Comparison of ENCODE assay signal across 19 cellular contexts in genomic region chr15:67685716-67686115, GRCh38.
DNase-seq lines count a peak whose midpoint lies in the region; ATAC-seq, FAIRE-seq and TF ChIP-seq lines count a peak whose summit lies in the region.
"Had no signal": no experiment of that assay in that cellular context is flagged by ENCODE, and none has a peak within 500 bp of the region (broad histone marks: within the 10 kb centered on the region; RNA-seq: fewer than 3 reads in every experiment).

No MANE protein-coding gene starts in this region.

- H2AFZ ChIP-seq in HepG2 (ENCODE audit: low read length), result no peak overlapping the region
- H2AFZ ChIP-seq in IMR-90 (replicated peaks; ENCODE audit: low read length, poor library complexity), result no peak overlapping the region
- no peak overlapping the region for H2AFZ ChIP-seq in K562 (ENCODE audit: low read depth, low read length)
- no peak overlapping the region for H2AFZ ChIP-seq in osteoblast (ENCODE audit: low read length)

- H3K27me3 ChIP-seq in HepG2 (ENCODE audit: control insufficient read depth in 1 of 2, insufficient read depth in 2 of 2, low read length in 2 of 2) (no peaks in the 10 kb centered on the region), right lobe of liver (no peaks in the 10 kb centered on the region), IMR-90 (ENCODE audit: control insufficient read depth, insufficient read depth, low read length) (no peaks in the 10 kb centered on the region), K562 (ENCODE audit: control insufficient read depth in 2 of 2, insufficient read depth in 2 of 2, low read length in 2 of 2) (no peaks in the 10 kb centered on the region), osteoblast (ENCODE audit: insufficient read depth, low read length) (no peaks in the 10 kb centered on the region), colonic mucosa (no peaks in the 10 kb centered on the region)
- H3K27me3 ChIP-seq: BE2C, BLaER1 had no signal

- no peak overlapping the region for H3K14ac ChIP-seq in IMR-90 (replicated peaks; ENCODE audit: low read depth, low read length)

- no peak for TF ChIP-seq EP300 in HepG2 (IDR thresholded peaks at IDR 0.05; ENCODE audit: low read depth in 2 of 2, low read length in 2 of 2)
- no peak for TF ChIP-seq EP300 in HepG2 (CRISPR knock-in tag; IDR thresholded peaks at IDR 0.05; ENCODE audit: borderline replicate concordance)
- no peak for TF ChIP-seq EP300 in K562 (IDR thresholded peaks at IDR 0.05; ENCODE audit: low read length)

- no peak overlapping the region for H4K5ac ChIP-seq in IMR-90 (ENCODE audit: low read depth, low read length)

- in situ Hi-C loops in HepG2 (cut with HindIII; ENCODE audit: extremely low pct_ligation_motif_present, low pct_unique_long_range_greater_than_20kb) (no loop called here), IMR-90 (cut with MboI; ENCODE audit: low sequenced_read_pairs) (no loop called here), K562 (cut with MboI) (no loop called here)

- H4K20me1 ChIP-seq in HepG2 (ENCODE audit: insufficient read depth, low read length), result no peaks in the 10 kb centered on the region
- H4K20me1 ChIP-seq in IMR-90 (ENCODE audit: insufficient read depth, low read length), result no peaks in the 10 kb centered on the region
- H4K20me1 ChIP-seq in K562 (replicated peaks; ENCODE audit: control insufficient read depth, insufficient read depth, low read length), result no peaks in the 10 kb centered on the region
- H4K20me1 ChIP-seq in osteoblast (ENCODE audit: insufficient read depth, low read length), result peaks cover 2% of the 10 kb centered on the region
- H4K20me1 ChIP-seq: BLaER1 had no signal

- H3K23ac ChIP-seq in IMR-90 (ENCODE audit: low read depth, low read length), result no peak overlapping the region

- no peak overlapping the region for H2BK5ac ChIP-seq in IMR-90 (ENCODE audit: low read depth, low read length, poor library complexity, severe bottlenecking)

- H3K4me2 ChIP-seq in HepG2 (ENCODE audit: low read depth, low read length) (no peak overlapping the region), IMR-90 (ENCODE audit: low read depth, low read length) (no peak overlapping the region), K562 (ENCODE audit: insufficient read depth, low read length) (no peak overlapping the region), osteoblast (ENCODE audit: insufficient read depth, low read length) (no peak overlapping the region)
- H3K4me2 ChIP-seq: BLaER1 had no signal

- no peak overlapping the region for H3K4ac ChIP-seq in IMR-90 (ENCODE audit: low read depth, low read length)

- BruUV-seq in HepG2 (replicated peaks; lab: Mats Ljungman, UMichigan) (no TSS peak), IMR-90 (replicated peaks; lab: Mats Ljungman, UMichigan) (no TSS peak), K562 (replicated peaks; lab: Mats Ljungman, UMichigan) (no TSS peak)

- H2AK5ac ChIP-seq in IMR-90 (ENCODE audit: low read depth, low read length), result no peak overlapping the region

- H3K27ac ChIP-seq in HepG2 (ENCODE audit: extremely low read length, insufficient read depth, low read length) (no peak overlapping the region), right lobe of liver (no peak overlapping the region), IMR-90 (ENCODE audit: insufficient read depth, low read length) (no peak overlapping the region), K562 (ENCODE audit: extremely low read depth, low read depth, low read length) (no peak overlapping the region), osteoblast (ENCODE audit: low read depth, low read length) (no peak overlapping the region), colonic mucosa (no peak overlapping the region)
- H3K27ac ChIP-seq: 22Rv1, BLaER1 had no signal

- no peak overlapping the region for H3K56ac ChIP-seq in IMR-90 (ENCODE audit: extremely low read depth, insufficient read depth, low read length)

- CTCF ChIA-PET in HepG2 (lab: Yijun Ruan, JAX; ENCODE audit: low intra/inter-chr PET ratio, low total read pairs), result no interaction called here
- CTCF ChIA-PET in IMR-90 (lab: Yijun Ruan, JAX), result no interaction called here
- CTCF ChIA-PET in K562 (lab: Yijun Ruan, JAX; ENCODE audit: low intra/inter-chr PET ratio), result no interaction called here

- H3K9me1 ChIP-seq in IMR-90 (ENCODE audit: insufficient read depth, low read length), result no peaks in the 10 kb centered on the region
- H3K9me1 ChIP-seq in K562 (ENCODE audit: control insufficient read depth, insufficient read depth, low read length), result no peaks in the 10 kb centered on the region

- no peak overlapping the region for H4K91ac ChIP-seq in IMR-90 (ENCODE audit: insufficient read depth, low read depth, low read length)

- dilution Hi-C loops in IMR-90 (cut with HindIII; ENCODE audit: low sequenced_read_pairs, unreplicated experiment), result no loop called here

- no peak overlapping the region for H2BK15ac ChIP-seq in IMR-90 (ENCODE audit: low read depth, low read length)

- no peak overlapping the region for H3K4me3 ChIP-seq in HepG2 (replicated peaks in 1 of 3; ENCODE audit: insufficient read depth in 1 of 3, low read depth in 2 of 3, low read length in 3 of 3)
- H3K4me3 ChIP-seq in right lobe of liver, result no peak overlapping the region
- no peak overlapping the region for H3K4me3 ChIP-seq in IMR-90 (ENCODE audit: insufficient read depth, low read depth, low read length)
- no peak overlapping the region for H3K4me3 ChIP-seq in K562
- no peak overlapping the region for H3K4me3 ChIP-seq in osteoblast (ENCODE audit: insufficient read depth, low read length)
- H3K4me3 ChIP-seq in colonic mucosa, result no peak overlapping the region
- H3K4me3 ChIP-seq: BLaER1, GM12878 had no signal

- 90% methylated on average over 2 of the region's 2 CpGs for WGBS in HepG2 (ENCODE audit: low lambda C conversion rate)
- WGBS in right lobe of liver (ENCODE audit: insufficient coverage, low coverage, low lambda C conversion rate, missing lambda C conversion rate), result 92% methylated on average over 2 of the region's 2 CpGs
- 80% methylated on average over 2 of the region's 2 CpGs; no CpG with 5 or more reads in 1 of the 2 experiments for WGBS in IMR-90 (ENCODE audit: extremely low coverage in 2 of 2, insufficient read length in 1 of 2), 2 experiments
- WGBS in K562 (ENCODE audit: insufficient coverage, low coverage, missing lambda C conversion rate), result 63% methylated on average over 2 of the region's 2 CpGs

- no peak overlapping the region for H4K8ac ChIP-seq in IMR-90 (ENCODE audit: low read depth in 2 of 2, low read length in 2 of 2)

- TF ChIP-seq POLR2A in HepG2 (IDR thresholded peaks at IDR 0.05; ENCODE audit: insufficient read depth in 1 of 2, low read depth in 2 of 2, low read length in 2 of 2) (no peak), right lobe of liver (IDR thresholded peaks at IDR 0.05) (no peak), IMR-90 (IDR thresholded peaks at IDR 0.05; ENCODE audit: low read depth, low read length) (no peak), K562 (conservative IDR thresholded peaks at IDR 0.05) (no peak)

- H3K9me3 ChIP-seq in HepG2 (ENCODE audit: low read length) (peaks cover 27% of the 10 kb centered on the region), right lobe of liver (peaks cover 0 to 12% (median 0%) of the 10 kb centered on the region in 4 donors), IMR-90 (ENCODE audit: control insufficient read depth, insufficient read depth, low read length) (peaks cover 15% of the 10 kb centered on the region), K562 (replicated peaks; ENCODE audit: control insufficient read depth, insufficient read depth, low read depth, low read length) (peaks cover 10% of the 10 kb centered on the region), osteoblast (ENCODE audit: low read depth, low read length) (peaks cover 8% of the 10 kb centered on the region), colonic mucosa (no peaks in the 10 kb centered on the region)
- H3K9me3 ChIP-seq: BE2C had no signal

- H3K36me3 ChIP-seq in HepG2 (replicated peaks in 1 of 2; ENCODE audit: control insufficient read depth in 1 of 2, insufficient read depth in 2 of 2, low read length in 2 of 2), result no peaks in the 10 kb centered on the region
- no peaks in the 10 kb centered on the region for H3K36me3 ChIP-seq in right lobe of liver
- no peaks in the 10 kb centered on the region for H3K36me3 ChIP-seq in IMR-90 (ENCODE audit: control insufficient read depth, insufficient read depth, low read length)
- H3K36me3 ChIP-seq in K562 (ENCODE audit: control insufficient read depth, insufficient read depth, low read length), result no peaks in the 10 kb centered on the region
- H3K36me3 ChIP-seq in osteoblast (ENCODE audit: insufficient read depth, low read length), result no peaks in the 10 kb centered on the region
- no peaks in the 10 kb centered on the region for H3K36me3 ChIP-seq in colonic mucosa
- H3K36me3 ChIP-seq: BE2C had no signal

- ATAC-seq in HepG2, result no peak
- ATAC-seq in right lobe of liver, result no peak
- no peak for ATAC-seq in IMR-90 (ENCODE audit: low read depth)
- ATAC-seq in K562, result no peak
- ATAC-seq in GM21367 (IDR thresholded peaks at IDR 0.05; ENCODE audit: unreplicated experiment), result no peak
- ATAC-seq: GM12878 had no signal

- DNase-seq in HepG2 (ENCODE audit: low spot score) (no peak), right lobe of liver (no peak), IMR-90 (no peak), K562 (ENCODE audit: extremely low read depth in 1 of 4, low spot score in 3 of 4) (no peak), osteoblast (ENCODE audit: insufficient read length, low spot score, missing footprints) (peak; percentile 22), colonic mucosa (no peak), NCI-H1092 (lab: John Stamatoyannopoulos, UW) (no peak)
- DNase-seq: C1 segment of cervical spinal cord, DMS 273 treated with DMSO at 0.1 percent for 48 hours, DMS79, DND-41, GDM1 had no signal

- no peak overlapping the region for H3K18ac ChIP-seq in IMR-90 (ENCODE audit: low read depth, low read length)

- no peaks in the 10 kb centered on the region for H3K79me1 ChIP-seq in IMR-90 (ENCODE audit: low read depth in 1 of 2, low read length in 2 of 2)

- H3K9ac ChIP-seq in HepG2 (ENCODE audit: insufficient read depth, low read depth, low read length) (no peak overlapping the region), IMR-90 (ENCODE audit: low read depth, low read length) (no peak overlapping the region), K562 (ENCODE audit: insufficient read depth in 1 of 2, low read depth in 2 of 2, low read length in 2 of 2) (no peak overlapping the region), colonic mucosa (ENCODE audit: low read depth in 2 of 2, low read length in 2 of 2) (no peak overlapping the region)
- H3K9ac ChIP-seq: BLaER1 had no signal

- POLR2A ChIA-PET in HepG2 (lab: Yijun Ruan, JAX) (no interaction called here), IMR-90 (lab: Charles Lee; ENCODE audit: unreplicated experiment) (no interaction called here), K562 (lab: Yijun Ruan, JAX) (interaction anchor here (0.7 to 1.7 kb wide), 3 partner anchors 11 to 35 kb away, joined by 3 to 4 read pairs (median 3); no protein-coding TSS in a partner anchor)

- H2BK120ac ChIP-seq in IMR-90 (ENCODE audit: low read depth, low read length), result no peak overlapping the region

- H2BK20ac ChIP-seq in IMR-90 (ENCODE audit: low read depth, low read length), result no peak overlapping the region

- no peak overlapping the region for H2AK9ac ChIP-seq in IMR-90 (replicated peaks; ENCODE audit: low read depth, low read length, poor library complexity)

- TF ChIP-seq RAD21 in HepG2 (CRISPR knock-in tag; IDR thresholded peaks at IDR 0.05) (no peak), IMR-90 (IDR thresholded peaks at IDR 0.05; ENCODE audit: low read length) (no peak), K562 (CRISPR knock-in tag; conservative IDR thresholded peaks at IDR 0.05 in 1 of 2, IDR thresholded peaks at IDR 0.05 in 1 of 2) (no peak)

- TF ChIP-seq CTCF in HepG2 (CRISPR knock-in tag; IDR thresholded peaks at IDR 0.05) (no peak), right lobe of liver (IDR thresholded peaks at IDR 0.05) (no peak), IMR-90 (conservative IDR thresholded peaks at IDR 0.05; ENCODE audit: low read depth, low read length) (no peak), K562 (IDR thresholded peaks at IDR 0.05 in 2 of 3, conservative IDR thresholded peaks at IDR 0.05 in 1 of 3; ENCODE audit: insufficient read depth in 2 of 3, low read depth in 1 of 3, low read length in 3 of 3) (no peak), osteoblast (IDR thresholded peaks at IDR 0.05; ENCODE audit: extremely low read depth, low read depth, low read length) (no peak), colonic mucosa (IDR thresholded peaks at IDR 0.05) (no peak)

- intact Hi-C loops in HepG2 (cut with micrococcal nuclease; ENCODE audit: unreplicated experiment) (no loop called here), right lobe of liver (cut with DNase I) (no loop called here), IMR-90 (cut with micrococcal nuclease) (no loop called here), K562 (cut with micrococcal nuclease) (no loop called here), colonic mucosa (cut with DNase I) (no loop called here)

- H3K79me2 ChIP-seq in HepG2 (ENCODE audit: insufficient read depth, low read length), result no peaks in the 10 kb centered on the region
- no peaks in the 10 kb centered on the region for H3K79me2 ChIP-seq in K562 (ENCODE audit: control insufficient read depth, insufficient read depth, low read length)
- H3K79me2 ChIP-seq in osteoblast (ENCODE audit: insufficient read depth, low read length), result no peaks in the 10 kb centered on the region

- H3K4me1 ChIP-seq in HepG2 (ENCODE audit: insufficient read depth, low read length) (0 out of 2 replicates have a peak, but pooled peaks cover 3% of the 10 kb centered on the region), right lobe of liver (no peaks in the 10 kb centered on the region), IMR-90 (ENCODE audit: control insufficient read depth, insufficient read depth, low read length) (no peaks in the 10 kb centered on the region), K562 (replicated peaks in 1 of 2; ENCODE audit: control insufficient read depth in 2 of 2, insufficient read depth in 2 of 2, low read length in 2 of 2) (peaks cover 0 to under 1% of the 10 kb centered on the region in 2 experiments; a peak in 2 of 5 replicates), osteoblast (ENCODE audit: insufficient read depth, low read length) (no peaks in the 10 kb centered on the region), colonic mucosa (no peaks in the 10 kb centered on the region)
- H3K4me1 ChIP-seq: BE2C had no signal

- FAIRE-seq in HepG2 (lab: Jason Lieb, UNC) (no peak), K562 (lab: Jason Lieb, UNC) (no peak)
- FAIRE-seq: GM12892, GM18507 had no signal

Comparison
In these comparisons a context has a peak if more than half of its experiments do, and no peak if none do; other contexts are left out.
1. Of the 241 proteins assayed by ChIP-seq in both HepG2 and K562: peak only in HepG2: none; only in K562: ZNF512; in both: MAFF and MAFK; in neither: 238.